ENCODE assay signal across 12 cellular contexts in the genomic region with DNA sequence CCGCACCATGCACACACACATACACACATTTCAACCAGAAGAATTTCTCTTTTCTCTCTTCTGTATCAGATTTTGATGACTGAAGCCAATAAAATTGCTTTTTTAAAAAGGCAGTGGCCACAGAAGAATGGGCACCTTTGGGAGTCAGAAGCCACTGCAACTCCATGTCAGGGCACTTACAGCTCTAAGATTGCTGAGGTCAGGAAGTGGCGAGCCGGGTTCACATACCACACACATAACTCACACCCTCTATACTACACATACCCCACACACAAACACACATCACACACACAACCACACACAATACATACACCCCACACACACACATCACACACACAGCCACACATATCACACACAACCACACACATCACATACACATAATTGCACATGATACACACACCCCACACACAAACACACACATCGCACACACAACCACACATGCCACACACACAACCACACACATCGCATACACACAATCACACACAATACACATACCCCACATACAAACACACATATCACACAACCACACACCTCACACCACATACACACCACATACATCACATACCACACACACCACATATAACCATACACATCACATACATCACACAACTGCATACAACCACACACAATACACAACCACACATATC. TPM values are rescaled to one million over a fixed set of nuclear protein-coding genes. Genes with fewer than 3 reads are reported as not detected.
DNase-seq lines count a peak whose midpoint lies in the region; ATAC-seq and TF ChIP-seq lines count a peak whose summit lies in the region.
"Had no signal": no experiment of that assay in that cellular context is flagged by ENCODE, and none has a peak within 500 bp of the region (broad histone marks: within the 10 kb centered on the region; RNA-seq: fewer than 3 reads in every experiment).

No MANE protein-coding gene starts in this region.

- no peaks in the 10 kb centered on the region for H3K27me3 Mint-ChIP-seq in activated CD4-positive, alpha-beta memory T cell treated with anti-CD3 and anti-CD28 coated beads, Interleukin-2, amount 10 ng/mL, durations not matched to agents 7 days and 5 days
- H3K27me3 Mint-ChIP-seq in T-helper 17 cell = no peaks in the 10 kb centered on the region

- no peaks in the 10 kb centered on the region; a peak in 1 of 3 replicates for H3K36me3 ChIP-seq in HEK293 (ENCODE audit: control insufficient read depth in 2 of 2, insufficient read depth in 1 of 2, low read length in 2 of 2)
- H3K36me3 ChIP-seq: HAP-1 had no signal

- H3K36me3 Mint-ChIP-seq in activated CD4-positive, alpha-beta memory T cell treated with anti-CD3 and anti-CD28 coated beads, Interleukin-2, amount 10 ng/mL, durations not matched to agents 7 days and 5 days (ENCODE audit: low read depth) = no peaks in the 10 kb centered on the region
- H3K36me3 Mint-ChIP-seq in T-helper 17 cell (ENCODE audit: low read depth) = no peaks in the 10 kb centered on the region

- POLR2A ChIA-PET in HEK293 (lab: Yijun Ruan, JAX) = no interaction called here
- POLR2A ChIA-PET in activated CD4-positive, alpha-beta memory T cell treated with anti-CD3 and anti-CD28 coated beads, Interleukin-2, amount 10 ng/mL, durations not matched to agents 7 days and 5 days (lab: Charles Lee) = no interaction called here

- DNase-seq in AG08396 (ENCODE audit: low spot score) = peak; percentile 82
- peak; percentile 34 for DNase-seq in activated CD4-positive, alpha-beta memory T cell treated with anti-CD3 and anti-CD28 coated beads, Interleukin-2, amount 10 ng/mL, durations not matched to agents 7 days and 5 days
- peak; percentile 97 for DNase-seq in kidney tubule cell (ENCODE audit: low spot score)
- DNase-seq in NCI-H446 treated with DMSO at 0.1 percent for 48 hours (lab: John Stamatoyannopoulos, UW) = no peak
- no peak for DNase-seq in hippocampal formation (lab: John Stamatoyannopoulos, UW)
- DNase-seq in T-helper 17 cell = no peak
- no peak for DNase-seq in NCI-H1092 (lab: John Stamatoyannopoulos, UW)
- DNase-seq: NCI-H1092 treated with DMSO at 0.1 percent for 48 hours had no signal

- H3K9me3 ChIP-seq in HEK293 (ENCODE audit: control insufficient read depth, insufficient read depth, low read depth, low read length) = no peaks in the 10 kb centered on the region
- H3K9me3 ChIP-seq in T-helper 17 cell (ENCODE audit: control insufficient read depth, low read length, poor library complexity, severe bottlenecking) = no peaks in the 10 kb centered on the region

- no peak overlapping the region for H3K27ac ChIP-seq in HEK293 (ENCODE audit: extremely low read depth, low read depth, low read length)

- H3K27ac Mint-ChIP-seq in activated CD4-positive, alpha-beta memory T cell treated with anti-CD3 and anti-CD28 coated beads, Interleukin-2, amount 10 ng/mL, durations not matched to agents 7 days and 5 days = no peak overlapping the region
- no peak overlapping the region for H3K27ac Mint-ChIP-seq in T-helper 17 cell

- CTCF ChIA-PET in HEK293 (lab: Yijun Ruan, JAX) = no interaction called here
- CTCF ChIA-PET in activated CD4-positive, alpha-beta memory T cell treated with anti-CD3 and anti-CD28 coated beads, Interleukin-2, amount 10 ng/mL, durations not matched to agents 7 days and 5 days (lab: Charles Lee) = no interaction called here

- H3K9me3 Mint-ChIP-seq in activated CD4-positive, alpha-beta memory T cell treated with anti-CD3 and anti-CD28 coated beads, Interleukin-2, amount 10 ng/mL, durations not matched to agents 7 days and 5 days = no peaks in the 10 kb centered on the region

- no peak for TF ChIP-seq CTCF in HEK293 (tag by site-specific recombination; IDR thresholded peaks at IDR 0.05)

- H3K4me1 ChIP-seq in HEK293 (ENCODE audit: control insufficient read depth, insufficient read depth, low read length) = no peaks in the 10 kb centered on the region
- H3K4me1 ChIP-seq: HAP-1 had no signal

- no peak overlapping the region for H3K4me3 ChIP-seq in HEK293 (ENCODE audit: low read depth, low read length)
- H3K4me3 ChIP-seq: HAP-1 had no signal

- no peak for ATAC-seq in T-helper 17 cell
- ATAC-seq: activated CD4-positive, CD25-positive, alpha-beta regulatory T cell treated with anti-CD3 and anti-CD28 coated beads, Interleukin-2, amount 50 U/mL, for 24 hours had no signal

- H3K4me1 Mint-ChIP-seq in activated CD4-positive, alpha-beta memory T cell treated with anti-CD3 and anti-CD28 coated beads, Interleukin-2, amount 10 ng/mL, durations not matched to agents 7 days and 5 days = no peaks in the 10 kb centered on the region
- H3K4me1 Mint-ChIP-seq in T-helper 17 cell = no peaks in the 10 kb centered on the region

- H3K4me3 Mint-ChIP-seq in activated CD4-positive, alpha-beta memory T cell treated with anti-CD3 and anti-CD28 coated beads, Interleukin-2, amount 10 ng/mL, durations not matched to agents 7 days and 5 days = no peak overlapping the region
- no peak overlapping the region for H3K4me3 Mint-ChIP-seq in T-helper 17 cell

TF ChIP-seq in HEK293, 187 proteins besides CTCF, POLR2A, EP300 and RAD21 (continues in another document):
- TF ChIP-seq ZNF549 (tag by site-specific recombination; IDR thresholded peaks at IDR 0.05) (no peak), ZNF214 (tag by site-specific recombination; IDR thresholded peaks at IDR 0.05; ENCODE audit: borderline replicate concordance) (no peak), ZNF404 (tag by site-specific recombination; IDR thresholded peaks at IDR 0.05) (no peak), ZNF292 (tag by site-specific recombination; IDR thresholded peaks at IDR 0.05; ENCODE audit: borderline replicate concordance, low read depth) (no peak), WT1 (tag by site-specific recombination; IDR thresholded peaks at IDR 0.05) (no peak; the same call in 1 of the 2 replicates), ZNF654 (tag by site-specific recombination; IDR thresholded peaks at IDR 0.05; ENCODE audit: low read depth) (no peak), ZNF184 (tag by site-specific recombination; IDR thresholded peaks at IDR 0.05) (no peak), ZNF133 (tag by site-specific recombination; IDR thresholded peaks at IDR 0.05) (no peak; the same call in 1 of the 2 replicates), ZNF624 (tag by site-specific recombination; IDR thresholded peaks at IDR 0.05) (no peak), ZNF544 (tag by site-specific recombination; IDR thresholded peaks at IDR 0.05) (peak; percentile 51; the same call in 1 of the 2 replicates), KLF16 (tag by site-specific recombination; IDR thresholded peaks at IDR 0.05) (0 out of 2 replicates have a peak, but pooled peaks have one; percentile 19), GLI2 (tag by site-specific recombination; IDR thresholded peaks at IDR 0.05; ENCODE audit: borderline replicate concordance, low read depth) (no peak), ZNF585B (tag by site-specific recombination; IDR thresholded peaks at IDR 0.05) (no peak), GLIS2 (tag by site-specific recombination; IDR thresholded peaks at IDR 0.05) (no peak), KLF10 (tag by site-specific recombination; IDR thresholded peaks at IDR 0.05) (no peak), ZFP69B (tag by site-specific recombination; IDR thresholded peaks at IDR 0.05) (no peak; the same call in 1 of the 2 replicates)
- TF ChIP-seq, protein P1, sequence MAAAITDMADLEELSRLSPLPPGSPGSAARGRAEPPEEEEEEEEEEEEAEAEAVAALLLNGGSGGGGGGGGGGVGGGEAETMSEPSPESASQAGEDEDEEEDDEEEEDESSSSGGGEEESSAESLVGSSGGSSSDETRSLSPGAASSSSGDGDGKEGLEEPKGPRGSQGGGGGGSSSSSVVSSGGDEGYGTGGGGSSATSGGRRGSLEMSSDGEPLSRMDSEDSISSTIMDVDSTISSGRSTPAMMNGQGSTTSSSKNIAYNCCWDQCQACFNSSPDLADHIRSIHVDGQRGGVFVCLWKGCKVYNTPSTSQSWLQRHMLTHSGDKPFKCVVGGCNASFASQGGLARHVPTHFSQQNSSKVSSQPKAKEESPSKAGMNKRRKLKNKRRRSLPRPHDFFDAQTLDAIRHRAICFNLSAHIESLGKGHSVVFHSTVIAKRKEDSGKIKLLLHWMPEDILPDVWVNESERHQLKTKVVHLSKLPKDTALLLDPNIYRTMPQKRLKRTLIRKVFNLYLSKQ (tag by site-specific recombination; IDR thresholded peaks at IDR 0.05; ENCODE audit: borderline replicate concordance) = no peak; the same call in none of the 2 replicates
- TF ChIP-seq, protein P2, sequence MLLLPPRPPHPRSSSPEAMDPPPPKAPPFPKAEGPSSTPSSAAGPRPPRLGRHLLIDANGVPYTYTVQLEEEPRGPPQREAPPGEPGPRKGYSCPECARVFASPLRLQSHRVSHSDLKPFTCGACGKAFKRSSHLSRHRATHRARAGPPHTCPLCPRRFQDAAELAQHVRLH (tag by site-specific recombination; IDR thresholded peaks at IDR 0.05) = peak; percentile 58; the same call in 1 of the 2 replicates
- TF ChIP-seq, protein P3, sequence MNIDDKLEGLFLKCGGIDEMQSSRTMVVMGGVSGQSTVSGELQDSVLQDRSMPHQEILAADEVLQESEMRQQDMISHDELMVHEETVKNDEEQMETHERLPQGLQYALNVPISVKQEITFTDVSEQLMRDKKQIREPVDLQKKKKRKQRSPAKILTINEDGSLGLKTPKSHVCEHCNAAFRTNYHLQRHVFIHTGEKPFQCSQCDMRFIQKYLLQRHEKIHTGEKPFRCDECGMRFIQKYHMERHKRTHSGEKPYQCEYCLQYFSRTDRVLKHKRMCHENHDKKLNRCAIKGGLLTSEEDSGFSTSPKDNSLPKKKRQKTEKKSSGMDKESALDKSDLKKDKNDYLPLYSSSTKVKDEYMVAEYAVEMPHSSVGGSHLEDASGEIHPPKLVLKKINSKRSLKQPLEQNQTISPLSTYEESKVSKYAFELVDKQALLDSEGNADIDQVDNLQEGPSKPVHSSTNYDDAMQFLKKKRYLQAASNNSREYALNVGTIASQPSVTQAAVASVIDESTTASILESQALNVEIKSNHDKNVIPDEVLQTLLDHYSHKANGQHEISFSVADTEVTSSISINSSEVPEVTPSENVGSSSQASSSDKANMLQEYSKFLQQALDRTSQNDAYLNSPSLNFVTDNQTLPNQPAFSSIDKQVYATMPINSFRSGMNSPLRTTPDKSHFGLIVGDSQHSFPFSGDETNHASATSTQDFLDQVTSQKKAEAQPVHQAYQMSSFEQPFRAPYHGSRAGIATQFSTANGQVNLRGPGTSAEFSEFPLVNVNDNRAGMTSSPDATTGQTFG (tag by site-specific recombination; IDR thresholded peaks at IDR 0.05; ENCODE audit: borderline replicate concordance) = peak; percentile 81; the same call in 1 of the 2 replicates

RNA-seq across cellular contexts. Expression of a gene that starts 31.2 kb away (rescaled TPM):
- not detected for total RNA-seq in activated CD4-positive, alpha-beta memory T cell treated with anti-CD3 and anti-CD28 coated beads, Interleukin-2, amount 10 ng/mL, durations not matched to agents 7 days and 5 days
- not detected for total RNA-seq in T-helper 17 cell
- total RNA-seq: mononuclear cell had no signal

RNA-seq across cellular contexts. Expression of a gene that starts 53.6 kb away (rescaled TPM):
- total RNA-seq in activated CD4-positive, alpha-beta memory T cell treated with anti-CD3 and anti-CD28 coated beads, Interleukin-2, amount 10 ng/mL, durations not matched to agents 7 days and 5 days = under 1 TPM; 0.86 to 0.95 TPM
- total RNA-seq in T-helper 17 cell = 1 to 10 TPM; 1.0 to 1.1 TPM

RNA-seq across cellular contexts. Expression of a gene that starts 59.5 kb away (rescaled TPM):
- not detected for total RNA-seq in activated CD4-positive, alpha-beta memory T cell treated with anti-CD3 and anti-CD28 coated beads, Interleukin-2, amount 10 ng/mL, durations not matched to agents 7 days and 5 days
- total RNA-seq in T-helper 17 cell = not detected
- total RNA-seq: mononuclear cell had no signal

Comparison
In these comparisons a context has a peak if more than half of its experiments do, and no peak if none do; other contexts are left out.
1. DNase-seq: peak in AG08396 (single experiment), activated CD4-positive, alpha-beta memory T cell treated with anti-CD3 and anti-CD28 coated beads, Interleukin-2, amount 10 ng/mL, durations not matched to agents 7 days and 5 days (single experiment) and kidney tubule cell (single experiment); none in NCI-H446 treated with DMSO at 0.1 percent for 48 hours (single experiment), hippocampal formation (0 of 2), T-helper 17 cell (0 of 3) and NCI-H1092 (single experiment).